Comparison of ENCODE assay signal across 8 cellular contexts in the genomic region with DNA sequence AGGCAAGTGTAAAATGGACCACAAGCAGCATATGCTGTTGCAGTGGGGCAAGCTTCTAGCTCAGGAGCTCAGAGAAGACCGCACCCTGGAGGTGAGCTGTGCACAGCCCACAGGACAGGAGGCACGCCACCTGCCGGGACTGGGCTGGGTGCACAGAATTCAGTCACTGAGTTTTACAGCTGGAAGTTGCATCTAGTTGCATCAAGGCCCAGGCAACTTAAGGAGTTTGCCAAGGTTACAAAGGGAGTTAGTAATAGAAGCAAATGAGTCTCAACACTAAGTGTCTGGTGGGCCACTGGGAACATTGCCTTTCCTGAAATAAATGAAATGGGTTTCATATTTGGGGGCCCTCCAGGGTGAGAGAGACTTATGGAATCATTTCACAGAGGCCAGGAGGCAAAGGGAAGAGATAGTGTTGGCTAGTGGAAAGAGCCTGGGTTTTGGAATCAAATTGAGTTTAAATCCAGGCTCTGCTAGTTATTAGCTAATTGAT. TPM values are rescaled to one million over a fixed set of nuclear protein-coding genes. Genes with fewer than 3 reads are reported as not detected.
DNase-seq lines count a peak whose midpoint lies in the region; ATAC-seq and TF ChIP-seq lines count a peak whose summit lies in the region.

No MANE protein-coding gene starts in this region.

- peaks cover 36% of the 10 kb centered on the region for H3K4me1 ChIP-seq in mammary epithelial cell (ENCODE audit: insufficient read depth, low read length)
- H3K4me1 ChIP-seq in ascending aorta = peaks cover 10 to 23% of the 10 kb centered on the region in 2 donors

- CTCF ChIA-PET in mammary epithelial cell (lab: Charles Lee; ENCODE audit: low non-redundant PET) = interaction anchor here (0.5 to 1.0 kb wide), 3 partner anchors 8 to 151 kb away, joined by 3 read pairs; no protein-coding TSS in a partner anchor

- in situ Hi-C loops in mammary epithelial cell (cut with MboI; ENCODE audit: low sequenced_read_pairs in 2 of 2) = no loop called here

- H4K20me1 ChIP-seq in mammary epithelial cell (ENCODE audit: insufficient read depth, low read length) = no peaks in the 10 kb centered on the region

- H3K4me3 ChIP-seq in mammary epithelial cell (replicated peaks in 1 of 3; ENCODE audit: insufficient read depth in 1 of 3, low read depth in 2 of 3, low read length in 3 of 3) (no peak overlapping the region), ascending aorta (no peak overlapping the region)

- H3K4me2 ChIP-seq in mammary epithelial cell (ENCODE audit: insufficient read depth, low read depth, low read length) = peak overlapping the region; percentile 74

- H3K27me3 ChIP-seq in mammary epithelial cell (ENCODE audit: insufficient read depth, low read length) (no peaks in the 10 kb centered on the region), ascending aorta (no peaks in the 10 kb centered on the region)

- H3K9ac ChIP-seq in mammary epithelial cell (ENCODE audit: insufficient read depth, low read length) = no peak overlapping the region

- 94% methylated on average over 3 of the region's 3 CpGs for WGBS in mammary epithelial cell (ENCODE audit: low coverage, missing lambda C conversion rate)

- no peaks in the 10 kb centered on the region for H3K36me3 ChIP-seq in mammary epithelial cell (ENCODE audit: insufficient read depth, low read length)
- H3K36me3 ChIP-seq in ascending aorta = no peaks in the 10 kb centered on the region

- TSS peak; percentile 52 for BruUV-seq in mammary epithelial cell (replicated peaks; lab: Mats Ljungman, UMichigan)

- no peaks in the 10 kb centered on the region for H3K79me2 ChIP-seq in mammary epithelial cell (ENCODE audit: insufficient read depth, low read length)

- ATAC-seq in GM21723 (IDR thresholded peaks at IDR 0.05; ENCODE audit: unreplicated experiment) = peak; percentile 52

- H3K27ac ChIP-seq in mammary epithelial cell (ENCODE audit: insufficient read depth, low read depth, low read length) = peak overlapping the region; percentile 88
- peak overlapping the region in 1 of 2 donors; percentile 88 for H3K27ac ChIP-seq in ascending aorta

- intact Hi-C loops in mammary epithelial cell (cut with micrococcal nuclease) (no loop called here), ascending aorta (cut with DNase I) (loop anchor here (5.0 kb wide), 1 partner anchor 93 kb away; the partner anchor contains the start of gene PPARG)

- TF ChIP-seq CTCF in LNCAP (IDR thresholded peaks at IDR 0.05) (peak; percentile 52), mammary epithelial cell (conservative IDR thresholded peaks at IDR 0.05 in 1 of 2, IDR thresholded peaks at IDR 0.05 in 1 of 2; ENCODE audit: extremely low read depth in 1 of 2, insufficient read depth in 1 of 2, low read depth in 1 of 2, low read length in 2 of 2) (peak; percentile 23 to 41), ascending aorta (IDR thresholded peaks at IDR 0.05) (no peak)

- DNase-seq in DMS53 (lab: John Stamatoyannopoulos, UW) (peak; percentile 49), DMS53 treated with DMSO at 0.1 percent for 48 hours (lab: John Stamatoyannopoulos, UW; ENCODE audit: unreplicated experiment) (no peak), mammary epithelial cell (peak; percentile 31), ascending aorta (ENCODE audit: low spot score in 2 of 2) (no peak), GM03348 (ENCODE audit: low spot score) (no peak)
- peak; percentile 26 to 43 for DNase-seq in stimulated activated CD4-positive, alpha-beta T cell treated with anti-CD3 and anti-CD28 coated beads, Interleukin-15, amount 100 ng/mL, for 48 hours (ENCODE audit: low read depth in 2 of 2)

- dilution Hi-C loops in mammary epithelial cell (cut with HindIII; ENCODE audit: low sequenced_read_pairs) = no loop called here

- H3K9me3 ChIP-seq in mammary epithelial cell (replicated peaks; ENCODE audit: insufficient read depth, low read length) (no peaks in the 10 kb centered on the region), ascending aorta (no peaks in the 10 kb centered on the region)

- peak overlapping the region; percentile 20 for H2AFZ ChIP-seq in mammary epithelial cell (ENCODE audit: low read depth, low read length)

RNA-seq across cellular contexts. Expression of gene TIMP4, which starts 36.0 kb away (rescaled TPM):
- total RNA-seq in mammary epithelial cell (not detected), ascending aorta (78.9 TPM)
- polyA plus RNA-seq in mammary epithelial cell = not detected
- not detected for polyA minus RNA-seq in mammary epithelial cell

Comparison
In these comparisons a context has a peak if more than half of its experiments do, and no peak if none do; other contexts are left out.
1. DNase-seq: peak in DMS53 (single experiment), mammary epithelial cell (single experiment) and stimulated activated CD4-positive, alpha-beta T cell treated with anti-CD3 and anti-CD28 coated beads, Interleukin-15, amount 100 ng/mL, for 48 hours (2 of 2); none in DMS53 treated with DMSO at 0.1 percent for 48 hours (single experiment), ascending aorta (0 of 2) and GM03348 (single experiment).
2. CTCF ChIP-seq: peak in LNCAP (single experiment) and mammary epithelial cell (2 of 2); none in ascending aorta (0 of 3).
3. RNA of gene TIMP4, which starts 36.0 kb away (total RNA-seq): 78.9 TPM in ascending aorta (single experiment); not detected in mammary epithelial cell; every median in the first group is over 10 times any median in the second.